Comparison of ENCODE assay signal across 27 cellular contexts in the genomic region with DNA sequence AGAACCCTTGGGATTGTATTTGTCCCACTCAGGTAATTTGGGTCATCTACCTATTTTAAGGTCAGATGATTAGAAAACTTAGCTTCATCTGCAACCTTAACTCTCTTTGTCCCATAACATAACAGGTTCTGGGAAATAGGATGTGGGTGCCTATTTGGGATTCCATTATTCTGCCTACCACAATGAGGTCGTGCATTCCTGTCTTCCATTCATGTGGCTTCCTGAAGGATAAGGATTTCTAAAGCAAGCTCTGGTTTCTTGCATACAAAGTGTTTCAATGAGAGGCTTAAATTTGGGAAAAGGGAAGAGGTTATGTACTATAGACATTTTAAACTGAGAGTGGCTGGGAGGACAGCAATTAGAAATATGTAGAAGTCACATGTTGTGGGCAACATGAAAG.
"Had no signal": no experiment of that assay in that cellular context is flagged by ENCODE, and none has a peak within 500 bp of the region (broad histone marks: within the 10 kb centered on the region; RNA-seq: fewer than 3 reads in every experiment).

No MANE protein-coding gene starts in this region.

- H3K27ac ChIP-seq: epithelial cell of prostate, esophagus squamous epithelium, neutrophil, skin epidermis, testis, transverse colon had no signal

- H3K36me3 ChIP-seq: esophagus squamous epithelium, transverse colon had no signal

- DNase-seq: activated CD4-positive, alpha-beta T cell treated with anti-CD3 and anti-CD28 coated beads for 48 hours; activated CD4-positive, alpha-beta T cell treated with anti-CD3 and anti-CD28 coated beads, Interleukin-2, amount 50 U/mL, for 48 hours; activated CD4-positive, CD25-positive, alpha-beta regulatory T cell; activated CD8-positive, alpha-beta memory T cell treated with anti-CD3 and anti-CD28 coated beads for 24 hours; activated CD8-positive, alpha-beta memory T cell treated with anti-CD3 and anti-CD28 coated beads, Interleukin-2, amount 50 U/mL, for 4 hours; activated gamma-delta T cell; activated naive CD4-positive, alpha-beta T cell treated with anti-CD3 and anti-CD28 coated beads, Interleukin-2, amount 10 ng/mL, durations not matched to agents 7 days and 5 days; activated naive CD8-positive, alpha-beta T cell treated with anti-CD3 and anti-CD28 coated beads, Interleukin-2, amount 10 ng/mL, durations not matched to agents 7 days and 5 days; activated T-cell treated with anti-CD3 and anti-CD28 coated beads, Interleukin-2, amount 50 U/mL, for 1 hour; amniotic stem cell; dermis blood vessel endothelial cell; effector CD4-positive, alpha-beta T cell; esophagus squamous epithelium; glutamatergic neuron; left colon; naive thymus-derived CD8-positive, alpha-beta T cell; retina; stimulated activated CD4-positive, alpha-beta T cell treated with anti-CD3 and anti-CD28 coated beads, Interleukin-12 subunit alpha, Interleukin-12 subunit beta, amount 100 ng/mL, for 4 hours; stimulated activated CD4-positive, alpha-beta T cell treated with anti-CD3 and anti-CD28 coated beads, Interleukin-4, amount 100 ng/mL, for 1 hour; stimulated activated naive CD8-positive, alpha-beta T cell treated with anti-CD3 and anti-CD28 coated beads, Interleukin-15, Interleukin-2, amounts not matched to agents 100 U/mL and 50 U/mL, for 24 hours; T-helper 1 cell; testis; transverse colon had no signal

- H3K27me3 ChIP-seq: esophagus squamous epithelium, neutrophil, testis, transverse colon had no signal

- H3K4me3 ChIP-seq: esophagus squamous epithelium, skin epidermis, testis, transverse colon had no signal

- H3K9me3 ChIP-seq: esophagus squamous epithelium, neutrophil, testis, transverse colon had no signal

- ATAC-seq: left colon; naive thymus-derived CD8-positive, alpha-beta T cell; sciatic nerve; stimulated activated naive CD8-positive, alpha-beta T cell treated with anti-CD3 and anti-CD28 coated beads, Interleukin-15, Interleukin-2, amounts not matched to agents 100 U/mL and 50 U/mL, for 24 hours had no signal

- H3K4me1 ChIP-seq: esophagus squamous epithelium, testis, transverse colon had no signal
